In the genomic region with DNA sequence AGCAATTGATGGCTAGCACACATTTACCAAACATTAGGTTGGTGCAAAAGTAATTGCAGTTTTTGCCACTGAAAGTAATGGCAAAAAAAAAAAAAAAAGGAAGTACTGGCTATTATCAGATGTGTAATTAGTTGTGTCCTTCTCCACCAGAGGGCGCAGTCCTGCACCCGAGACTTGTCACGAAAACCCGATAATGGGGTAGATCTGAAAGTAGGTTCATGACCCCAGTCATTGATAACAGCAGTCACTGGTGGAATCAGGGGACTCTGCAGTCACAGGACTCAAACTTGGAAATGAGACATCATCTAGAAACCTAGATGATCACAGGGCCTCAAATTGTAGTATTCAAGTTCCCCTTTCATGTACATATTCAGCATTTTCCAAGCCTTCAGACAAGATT, we compare ENCODE assay signal across 8 cellular contexts. TPM values are rescaled to one million over a fixed set of nuclear protein-coding genes. Genes with fewer than 3 reads are reported as not detected.
A peak's percentile ranks its signal among the peaks of the same experiment; 100 is the strongest.
DNase-seq lines count a peak whose midpoint lies in the region; ATAC-seq and TF ChIP-seq lines count a peak whose summit lies in the region.

No MANE protein-coding gene starts in this region.

- no TSS peak for BruUV-seq in MCF 10A (replicated peaks; lab: Mats Ljungman, UMichigan)

- H3K36me3 ChIP-seq in breast epithelium (no peaks in the 10 kb centered on the region), uterus (no peaks in the 10 kb centered on the region)

- H3K4me3 ChIP-seq in breast epithelium (no peak overlapping the region), uterus (no peak overlapping the region)

- no peaks in the 10 kb centered on the region for H3K27me3 Mint-ChIP-seq in MCF 10A (ENCODE audit: insufficient read depth, unreplicated experiment)

- DNase-seq in MCF 10A (ENCODE audit: unreplicated experiment), result peak; percentile 79
- no peak for DNase-seq in breast epithelium (ENCODE audit: low spot score in 2 of 2)
- DNase-seq in NCI-H82 (lab: John Stamatoyannopoulos, UW), result peak; percentile 71
- DNase-seq in activated CD8-positive, alpha-beta memory T cell treated with anti-CD3 and anti-CD28 coated beads for 24 hours, result peak; percentile 74
- DNase-seq in fibroblast of gingiva (ENCODE audit: low read depth), result peak; percentile 21
- peak; percentile 62 for DNase-seq in omental fat pad (ENCODE audit: low spot score)
- peak; percentile 22 to 25 for DNase-seq in uterus

- peaks cover 6% of the 10 kb centered on the region for H3K4me1 Mint-ChIP-seq in MCF 10A (ENCODE audit: insufficient read depth, unreplicated experiment)

- no peak for TF ChIP-seq POLR2A in breast epithelium (IDR thresholded peaks at IDR 0.05)
- TF ChIP-seq POLR2A in uterus (IDR thresholded peaks at IDR 0.05), result no peak

- intact Hi-C loops in MCF 10A (cut with micrococcal nuclease), result loop anchor here (1.0 to 2.0 kb wide), 3 partner anchors 25 to 146 kb away; no protein-coding TSS in a partner anchor
- intact Hi-C loops in breast epithelium (cut with DNase I; ENCODE audit: low total_unique reads), result no loop called here
- intact Hi-C loops in uterus (cut with DNase I; ENCODE audit: low total_unique reads), result no loop called here

- no peaks in the 10 kb centered on the region for H3K9me3 ChIP-seq in breast epithelium
- no peaks in the 10 kb centered on the region for H3K9me3 ChIP-seq in uterus

- no peaks in the 10 kb centered on the region for H3K36me3 Mint-ChIP-seq in MCF 10A (ENCODE audit: insufficient read depth, unreplicated experiment)

- no peak overlapping the region for H3K4me3 Mint-ChIP-seq in MCF 10A (ENCODE audit: unreplicated experiment)

- H3K4me1 ChIP-seq in breast epithelium (no peaks in the 10 kb centered on the region), uterus (no peaks in the 10 kb centered on the region)

- no peaks in the 10 kb centered on the region for H3K9me3 Mint-ChIP-seq in MCF 10A (ENCODE audit: unreplicated experiment)

- H3K27me3 ChIP-seq in breast epithelium (peaks cover 0 to 19% of the 10 kb centered on the region in 2 donors), uterus (no peaks in the 10 kb centered on the region)

- POLR2A ChIA-PET in MCF 10A (lab: Yijun Ruan, JAX), result no interaction called here

- TF ChIP-seq CTCF in MCF 10A (IDR thresholded peaks at IDR 0.05; ENCODE audit: unreplicated experiment) (peak; percentile 65), breast epithelium (IDR thresholded peaks at IDR 0.05) (peak in 1 of 3 donors; percentile 27), omental fat pad (IDR thresholded peaks at IDR 0.05) (no peak), uterus (IDR thresholded peaks at IDR 0.05) (peak in 3 of 4 experiments; percentile 13 to 29 (median 17))

- ATAC-seq in HG02981 (IDR thresholded peaks at IDR 0.05; ENCODE audit: unreplicated experiment), result peak; percentile 84
- ATAC-seq in omental fat pad (ENCODE audit: low FRiP score), result no peak

- no peak overlapping the region for H3K27ac ChIP-seq in breast epithelium
- H3K27ac ChIP-seq in uterus, result no peak overlapping the region

- H3K27ac Mint-ChIP-seq in MCF 10A (ENCODE audit: low read depth, unreplicated experiment), result no peak overlapping the region

- CTCF ChIA-PET in MCF 10A (lab: Yijun Ruan, JAX), result interaction anchor here (2.5 kb wide), 1 partner anchor 146 kb away, joined by 23 read pairs; no protein-coding TSS in a partner anchor

RNA-seq across cellular contexts. Expression of gene ACOT9, which starts 13.1 kb away (rescaled TPM):
- total RNA-seq in MCF 10A (2022) (71.9 and 83.9 TPM in 2 replicates), breast epithelium (10 to 100 TPM; 38.7 to 42.3 (median 41.0) TPM), omental fat pad (10 to 100 TPM; 39.0 to 65.3 (median 57.3) TPM), uterus (10 to 100 TPM; 21.2 to 54.1 (median 44.4) TPM)

RNA-seq across cellular contexts. Expression of gene SAT1, which starts 26.8 kb away (rescaled TPM):
- total RNA-seq in MCF 10A (2022), result 582 and 687 TPM in 2 replicates
- total RNA-seq in breast epithelium, result 1,000 to 10,000 TPM in 2 of 3 donors, 100 to 1,000 TPM in 1; 980 to 1,359 (median 1,246) TPM
- total RNA-seq in omental fat pad, result 1,000 to 10,000 TPM; 1,071 to 2,815 (median 2,155) TPM
- total RNA-seq in uterus, result 100 to 1,000 TPM; 116 to 358 (median 220) TPM

Comparison
In these comparisons a context has a peak if more than half of its experiments do, and no peak if none do; other contexts are left out.
1. DNase-seq: peak in MCF 10A (single experiment), NCI-H82 (single experiment), activated CD8-positive, alpha-beta memory T cell treated with anti-CD3 and anti-CD28 coated beads for 24 hours (single experiment), fibroblast of gingiva (single experiment), omental fat pad (single experiment) and uterus (2 of 2); none in breast epithelium (0 of 2).
2. CTCF ChIP-seq: peak in MCF 10A (single experiment) and uterus (3 of 4); none in omental fat pad (0 of 3).